In genomic region chr3:64030741-64031140, GRCh38 we compare ENCODE assay signal across 8 cellular contexts. TPM values are rescaled to one million over a fixed set of nuclear protein-coding genes. Genes with fewer than 3 reads are reported as not detected.
DNase-seq lines count a peak whose midpoint lies in the region; ATAC-seq, FAIRE-seq and TF ChIP-seq lines count a peak whose summit lies in the region.

No MANE protein-coding gene starts in this region.

- no peak overlapping the region for H3K27ac ChIP-seq in stomach

- H3K4me3 ChIP-seq in fibroblast of pulmonary artery (replicated peaks; ENCODE audit: low read depth, low read length), result peak overlapping the region; percentile 33
- H3K4me3 ChIP-seq in neuron (ENCODE audit: low read length), result peak overlapping the region; percentile 31
- peak overlapping the region; percentile 18 to 37 (median 28) for H3K4me3 ChIP-seq in stomach

- H3K9me3 ChIP-seq in neuron (ENCODE audit: low read length) (peaks cover 5% of the 10 kb centered on the region), stomach (no peaks in the 10 kb centered on the region)

- intact Hi-C loops in stomach (cut with DNase I; ENCODE audit: low total_unique reads), result loop anchor here (5.0 kb wide), 2 partner anchors 367 to 452 kb away; no protein-coding TSS in a partner anchor

- 3 to 4% (median 4%) methylated on average over 15 to 16 of the region's 16 CpGs for WGBS in stomach, 5 donors

- TF ChIP-seq CTCF in D721Med (IDR thresholded peaks at IDR 0.05; ENCODE audit: insufficient read depth, missing control alignments) (peak; percentile 97), fibroblast of pulmonary artery (IDR thresholded peaks at IDR 0.05; ENCODE audit: low read length, missing control alignments) (peak; percentile 82), stomach (IDR thresholded peaks at IDR 0.05) (peak in 6 of 7 experiments; percentile 30 to 90 (median 87))

- no peak for TF ChIP-seq POLR2A in stomach (IDR thresholded peaks at IDR 0.05)

- no peak for TF ChIP-seq EP300 in stomach (IDR thresholded peaks at IDR 0.05)

- H3K27me3 ChIP-seq in neuron (ENCODE audit: insufficient read depth, low read length), result no peaks in the 10 kb centered on the region
- peaks cover 0 to 25% (median 3%) of the 10 kb centered on the region in 3 donors for H3K27me3 ChIP-seq in stomach

- H3K4me1 ChIP-seq in neuron (ENCODE audit: insufficient read depth, low read length) (peaks cover 14% of the 10 kb centered on the region), stomach (peaks cover 0 to 14% (median 8%) of the 10 kb centered on the region in 4 donors)

- H2AFZ ChIP-seq in neuron (ENCODE audit: low read depth, low read length), result peak overlapping the region; percentile 85

- peak; percentile 95 for ATAC-seq in GM21526 (IDR thresholded peaks at IDR 0.05; ENCODE audit: low FRiP score, unreplicated experiment)

- peak; percentile 38 for DNase-seq in D721Med (ENCODE audit: insufficient read length, low spot score)
- peak; percentile 92 for DNase-seq in HuH-7.5 (ENCODE audit: low spot score)
- peak; percentile 87 for DNase-seq in OCI-M1 (lab: John Stamatoyannopoulos, UW)
- peak; percentile 54 for DNase-seq in activated T-helper 1 cell treated with Interleukin-2 at 50 U/mL for 16 hours (ENCODE audit: low read depth)
- peak; percentile 72 for DNase-seq in fibroblast of pulmonary artery (ENCODE audit: low read depth)
- peak; percentile 77 for DNase-seq in stomach

- H3K36me3 ChIP-seq in neuron (ENCODE audit: insufficient read depth, low read length) (no peaks in the 10 kb centered on the region), stomach (no peaks in the 10 kb centered on the region)

- FAIRE-seq in D721Med (lab: Jason Lieb, UNC), result peak; percentile 81

RNA-seq across cellular contexts. Expression of gene PSMD6, which starts 7.4 kb away (rescaled TPM):
- 10 to 100 TPM; 15.8 to 98.5 (median 57.4) TPM for total RNA-seq in stomach
- polyA plus RNA-seq in stomach, result 10 to 100 TPM; 53.4 to 66.9 (median 53.6) TPM

Comparison
In these comparisons a context has a peak if more than half of its experiments do, and no peak if none do; other contexts are left out.
1. DNase-seq: peak in every context shown above with its lines; median percentile 92 in HuH-7.5; 87 in OCI-M1; 77 in stomach; 72 in fibroblast of pulmonary artery; 54 in activated T-helper 1 cell treated with Interleukin-2 at 50 U/mL for 16 hours; 38 in D721Med.